In the genomic region with DNA sequence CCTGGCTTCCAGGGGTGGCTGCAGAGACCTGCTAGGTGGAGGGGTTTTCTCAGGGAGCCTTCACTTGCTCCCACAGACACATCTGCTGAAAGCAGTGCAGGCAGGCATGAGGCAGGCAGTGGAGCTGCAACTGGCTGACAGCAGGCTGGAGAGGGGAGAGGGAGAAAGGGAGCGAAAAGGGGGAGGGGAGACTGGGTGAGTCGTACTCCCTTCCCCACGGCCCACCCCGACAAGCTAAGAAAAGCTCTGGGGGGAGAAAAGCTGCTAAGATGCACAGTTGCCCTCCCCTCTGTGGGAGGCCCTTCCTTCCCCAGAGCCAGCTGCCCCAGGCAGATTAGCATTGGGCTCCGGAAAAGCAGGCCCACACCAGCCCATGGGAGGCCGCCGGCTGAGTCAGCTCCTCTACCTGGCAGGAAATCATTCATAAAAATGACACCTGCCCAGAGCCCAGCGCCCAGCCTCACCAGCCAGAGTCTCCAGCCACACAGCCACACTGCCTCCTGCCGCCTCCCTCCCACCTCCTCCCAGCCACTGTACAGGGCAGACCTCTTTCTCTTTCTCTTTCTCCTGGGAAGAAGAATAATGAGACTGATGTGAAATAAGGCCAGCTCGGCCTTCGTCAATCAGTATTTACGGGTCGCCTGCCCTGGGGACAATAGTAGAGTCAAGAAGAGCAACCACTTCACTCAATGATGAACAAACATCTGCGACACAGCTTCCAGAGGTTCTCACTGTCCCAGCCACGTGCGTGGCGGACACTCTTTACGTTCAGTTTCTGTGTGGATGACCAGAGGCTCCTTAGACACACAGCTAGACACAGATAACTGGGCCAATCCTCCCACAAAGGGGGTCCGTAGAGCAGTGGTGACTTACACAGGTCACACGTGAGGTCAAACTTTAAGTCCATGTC, we compare ENCODE assay signal across 1 cellular context.
TF ChIP-seq lines count a peak whose summit lies in the region.

No MANE protein-coding gene starts in this region.

TF ChIP-seq in K562, 482 proteins besides CTCF, POLR2A, EP300 and RAD21 (continued from another document and continues in another):
- no peak for TF ChIP-seq SAFB (IDR thresholded peaks at IDR 0.05; ENCODE audit: borderline replicate concordance, low read depth, low read length)
- TF ChIP-seq, protein P1, sequence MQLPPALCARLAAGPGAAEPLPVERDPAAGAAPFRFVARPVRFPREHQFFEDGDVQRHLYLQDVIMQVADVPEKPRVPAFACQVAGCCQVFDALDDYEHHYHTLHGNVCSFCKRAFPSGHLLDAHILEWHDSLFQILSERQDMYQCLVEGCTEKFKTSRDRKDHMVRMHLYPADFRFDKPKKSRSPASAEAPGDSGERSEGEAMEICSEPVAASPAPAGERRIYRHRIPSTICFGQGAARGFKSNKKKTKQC (CRISPR knock-in tag; IDR thresholded peaks at IDR 0.05), result no peak
- no peak for TF ChIP-seq RFX7 (CRISPR knock-in tag; IDR thresholded peaks at IDR 0.05)
- TF ChIP-seq, protein P2, sequence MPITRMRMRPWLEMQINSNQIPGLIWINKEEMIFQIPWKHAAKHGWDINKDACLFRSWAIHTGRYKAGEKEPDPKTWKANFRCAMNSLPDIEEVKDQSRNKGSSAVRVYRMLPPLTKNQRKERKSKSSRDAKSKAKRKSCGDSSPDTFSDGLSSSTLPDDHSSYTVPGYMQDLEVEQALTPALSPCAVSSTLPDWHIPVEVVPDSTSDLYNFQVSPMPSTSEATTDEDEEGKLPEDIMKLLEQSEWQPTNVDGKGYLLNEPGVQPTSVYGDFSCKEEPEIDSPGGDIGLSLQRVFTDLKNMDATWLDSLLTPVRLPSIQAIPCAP (CRISPR knock-in tag; IDR thresholded peaks at IDR 0.05; ENCODE audit: borderline replicate concordance), result no peak
- TF ChIP-seq ZNF175 (CRISPR knock-in tag; IDR thresholded peaks at IDR 0.05; ENCODE audit: low read depth), result no peak; the same call in 1 of the 2 replicates
- TF ChIP-seq, protein P3, sequence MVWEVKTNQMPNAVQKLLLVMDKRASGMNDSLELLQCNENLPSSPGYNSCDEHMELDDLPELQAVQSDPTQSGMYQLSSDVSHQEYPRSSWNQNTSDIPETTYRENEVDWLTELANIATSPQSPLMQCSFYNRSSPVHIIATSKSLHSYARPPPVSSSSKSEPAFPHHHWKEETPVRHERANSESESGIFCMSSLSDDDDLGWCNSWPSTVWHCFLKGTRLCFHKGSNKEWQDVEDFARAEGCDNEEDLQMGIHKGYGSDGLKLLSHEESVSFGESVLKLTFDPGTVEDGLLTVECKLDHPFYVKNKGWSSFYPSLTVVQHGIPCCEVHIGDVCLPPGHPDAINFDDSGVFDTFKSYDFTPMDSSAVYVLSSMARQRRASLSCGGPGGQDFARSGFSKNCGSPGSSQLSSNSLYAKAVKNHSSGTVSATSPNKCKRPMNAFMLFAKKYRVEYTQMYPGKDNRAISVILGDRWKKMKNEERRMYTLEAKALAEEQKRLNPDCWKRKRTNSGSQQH (CRISPR knock-in tag; IDR thresholded peaks at IDR 0.05), result no peak
- TF ChIP-seq, protein P4, sequence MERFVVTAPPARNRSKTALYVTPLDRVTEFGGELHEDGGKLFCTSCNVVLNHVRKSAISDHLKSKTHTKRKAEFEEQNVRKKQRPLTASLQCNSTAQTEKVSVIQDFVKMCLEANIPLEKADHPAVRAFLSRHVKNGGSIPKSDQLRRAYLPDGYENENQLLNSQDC (CRISPR knock-in tag; IDR thresholded peaks at IDR 0.05), result no peak
- TF ChIP-seq ZNF217 (CRISPR knock-in tag; IDR thresholded peaks at IDR 0.05), result no peak
- TF ChIP-seq TAF15 (IDR thresholded peaks at IDR 0.05; ENCODE audit: low read depth, low read length), result no peak
- no peak for TF ChIP-seq ZNF133 (CRISPR knock-in tag; IDR thresholded peaks at IDR 0.05)
- TF ChIP-seq ZNF124 (CRISPR knock-in tag; IDR thresholded peaks at IDR 0.05), result no peak
- TF ChIP-seq SREBF2 (CRISPR knock-in tag; IDR thresholded peaks at IDR 0.05), result no peak
- no peak for TF ChIP-seq NR2F6 (CRISPR knock-in tag; IDR thresholded peaks at IDR 0.05)
- TF ChIP-seq RBM22 (IDR thresholded peaks at IDR 0.05; ENCODE audit: low read depth, low read length, poor library complexity, severe bottlenecking), result no peak
- TF ChIP-seq ZNF785 (CRISPR knock-in tag; IDR thresholded peaks at IDR 0.05), result no peak
- no peak for TF ChIP-seq SREBF1 (IDR thresholded peaks at IDR 0.05; ENCODE audit: borderline replicate concordance, low read depth, low read length)
- no peak for TF ChIP-seq BRCA1 (IDR thresholded peaks at IDR 0.05)
- TF ChIP-seq BRCA1 (CRISPR knock-in tag; IDR thresholded peaks at IDR 0.05), result no peak
- peak; percentile 64; the same call in 1 of the 2 replicates for TF ChIP-seq ZBTB33 (CRISPR knock-in tag; IDR thresholded peaks at IDR 0.05)
- peak; percentile 73; the same call in 1 of the 2 replicates for TF ChIP-seq CTBP1 (IDR thresholded peaks at IDR 0.05; ENCODE audit: borderline replicate concordance)
- TF ChIP-seq XRCC4 (IDR thresholded peaks at IDR 0.05; ENCODE audit: extremely low read depth, insufficient read depth, insufficient read length), result no peak
- TF ChIP-seq ZNF408 (CRISPR knock-in tag; IDR thresholded peaks at IDR 0.05; ENCODE audit: low read depth), result no peak
- TF ChIP-seq ZNF395 (CRISPR knock-in tag; IDR thresholded peaks at IDR 0.05), result peak; percentile 72
- no peak; the same call in 1 of the 2 replicates for TF ChIP-seq ZSCAN29 (IDR thresholded peaks at IDR 0.05)
- peak; percentile 1; the same call in 1 of the 2 replicates for TF ChIP-seq JUN (IDR thresholded peaks at IDR 0.05; ENCODE audit: borderline replicate concordance, low read depth, low read length)
- TF ChIP-seq JUN (CRISPR knock-in tag; IDR thresholded peaks at IDR 0.05; ENCODE audit: borderline replicate concordance), result no peak
- TF ChIP-seq ZNF79 (CRISPR knock-in tag; IDR thresholded peaks at IDR 0.05; ENCODE audit: low read depth), result no peak
- TF ChIP-seq BACH1 (tag; IDR thresholded peaks at IDR 0.05), result peak; percentile 34; the same call in 1 of the 2 replicates
- peak; percentile 41 for TF ChIP-seq MAFG (tag; conservative IDR thresholded peaks at IDR 0.05)
- TF ChIP-seq PPARD (CRISPR knock-in tag; IDR thresholded peaks at IDR 0.05), result no peak
- no peak for TF ChIP-seq ATF1 (CRISPR knock-in tag; IDR thresholded peaks at IDR 0.05)
- TF ChIP-seq ATF1 (tag; IDR thresholded peaks at IDR 0.05), result peak; percentile 36
- TF ChIP-seq NR1H2 (CRISPR knock-in tag; IDR thresholded peaks at IDR 0.05), result no peak
- TF ChIP-seq LCOR (CRISPR knock-in tag; IDR thresholded peaks at IDR 0.05), result peak; percentile 57; the same call in 1 of the 2 replicates
- peak in 1 of 2 experiments; percentile 90; a peak in 2 of 4 replicates for TF ChIP-seq ZMIZ1 (IDR thresholded peaks at IDR 0.05; ENCODE audit: low read depth in 2 of 2, low read length in 2 of 2)
- no peak for TF ChIP-seq ZNF143 (CRISPR knock-in tag; IDR thresholded peaks at IDR 0.05)
- peak; percentile 19; the same call in 1 of the 2 replicates for TF ChIP-seq ZNF766 (CRISPR knock-in tag; conservative IDR thresholded peaks at IDR 0.05)
- no peak for TF ChIP-seq TFE3 (CRISPR knock-in tag; IDR thresholded peaks at IDR 0.05)
- no peak for TF ChIP-seq CEBPG (CRISPR knock-in tag; IDR thresholded peaks at IDR 0.05)
- no peak for TF ChIP-seq CEBPG (tag; conservative IDR thresholded peaks at IDR 0.05 in 1 of 2, IDR thresholded peaks at IDR 0.05 in 1 of 2)
- TF ChIP-seq PTRF (tag; IDR thresholded peaks at IDR 0.05), result no peak
- no peak for TF ChIP-seq RFX1 (IDR thresholded peaks at IDR 0.05)
- TF ChIP-seq L3MBTL2 (IDR thresholded peaks at IDR 0.05), result peak; percentile 75; the same call in 1 of the 2 replicates
- TF ChIP-seq BCLAF1 (IDR thresholded peaks at IDR 0.05; ENCODE audit: borderline replicate concordance in 1 of 2, control insufficient read depth in 1 of 2, low read depth in 2 of 2, low read length in 1 of 2), result peak in 1 of 2 experiments; percentile 68; a peak in 1 of 4 replicates
- TF ChIP-seq ZNF239 (CRISPR knock-in tag; IDR thresholded peaks at IDR 0.05), result no peak
